ENCODE assay signal across 2 cellular contexts in genomic region chr14:89543420-89543790, GRCh38.
TF ChIP-seq lines count a peak whose summit lies in the region.

No MANE protein-coding gene starts in this region.

TF ChIP-seq in HepG2, 621 proteins besides CTCF, POLR2A, EP300 and RAD21 (continues in another document):
- no peak for TF ChIP-seq SIX4 (CRISPR knock-in tag; IDR thresholded peaks at IDR 0.05)
- TF ChIP-seq ZBTB40 (IDR thresholded peaks at IDR 0.05) = no peak
- TF ChIP-seq ZBTB40 (CRISPR knock-in tag; IDR thresholded peaks at IDR 0.05) = no peak
- TF ChIP-seq SRSF9 (IDR thresholded peaks at IDR 0.05; ENCODE audit: borderline replicate concordance, insufficient read depth, low read depth, low read length, poor library complexity, severe bottlenecking) = no peak
- TF ChIP-seq HNRNPL (IDR thresholded peaks at IDR 0.05; ENCODE audit: low read depth, low read length) = no peak
- TF ChIP-seq HDAC2 (CRISPR knock-in tag; IDR thresholded peaks at IDR 0.05) = no peak
- TF ChIP-seq MTA1 (CRISPR knock-in tag; IDR thresholded peaks at IDR 0.05; ENCODE audit: borderline replicate concordance) = no peak
- TF ChIP-seq HES4 (CRISPR knock-in tag; IDR thresholded peaks at IDR 0.05; ENCODE audit: borderline replicate concordance) = no peak
- TF ChIP-seq HNF1B (CRISPR knock-in tag; IDR thresholded peaks at IDR 0.05) = no peak
- TF ChIP-seq EED (CRISPR knock-in tag; IDR thresholded peaks at IDR 0.05) = no peak
- TF ChIP-seq SOX13 (IDR thresholded peaks at IDR 0.05) = no peak
- TF ChIP-seq SOX13 (CRISPR knock-in tag; conservative IDR thresholded peaks at IDR 0.05 in 1 of 2, IDR thresholded peaks at IDR 0.05 in 1 of 2) = no peak

TF ChIP-seq in endothelial cell of umbilical vein, 7 proteins besides CTCF, POLR2A, EP300 and RAD21:
- TF ChIP-seq EZH2 (IDR thresholded peaks at IDR 0.05; ENCODE audit: borderline replicate concordance, low read depth, low read length, severe bottlenecking) (no peak), MYC (IDR thresholded peaks at IDR 0.05; ENCODE audit: low read depth, low read length) (no peak), GATA2 (IDR thresholded peaks at IDR 0.05; ENCODE audit: insufficient read depth, insufficient read length, low read depth, low read length) (no peak), FOS (IDR thresholded peaks at IDR 0.05; ENCODE audit: borderline replicate concordance, insufficient read depth, low read length) (no peak), JUN (IDR thresholded peaks at IDR 0.05; ENCODE audit: borderline replicate concordance, insufficient read depth, insufficient read length, low read depth) (no peak), MAX (IDR thresholded peaks at IDR 0.05; ENCODE audit: insufficient read depth, insufficient read length) (no peak), POLR2AphosphoS5 (IDR thresholded peaks at IDR 0.05; ENCODE audit: insufficient read depth, low read depth, low read length) (no peak)
